10 cellular contexts compared by ENCODE assay signal in genomic region chr7:2845193-2845592, GRCh38. TPM values are rescaled to one million over a fixed set of nuclear protein-coding genes. Genes with fewer than 3 reads are reported as not detected.
A peak's percentile ranks its signal among the peaks of the same experiment; 100 is the strongest.
DNase-seq lines count a peak whose midpoint lies in the region; ATAC-seq lines count a peak whose summit lies in the region.
"Had no signal": no experiment of that assay in that cellular context is flagged by ENCODE, and none has a peak within 500 bp of the region (broad histone marks: within the 10 kb centered on the region; RNA-seq: fewer than 3 reads in every experiment).

No MANE protein-coding gene starts in this region.

- H3K36me3 ChIP-seq in iPS-15b (ENCODE audit: control insufficient read depth, insufficient read depth, low read length): peaks cover 10% of the 10 kb centered on the region
- H3K36me3 ChIP-seq: tibial nerve had no signal

- no peak for DNase-seq in activated naive CD4-positive, alpha-beta T cell treated with anti-CD3 and anti-CD28 coated beads, Interleukin-2, amount 10 ng/mL, durations not matched to agents 7 days and 5 days
- DNase-seq in activated naive CD4-positive, alpha-beta T cell treated with Interleukin-2 at 50 U/mL for 16 hours: no peak
- DNase-seq in T-cell (no peak), cortex of kidney (lab: John Stamatoyannopoulos, UW) (no peak), epidermal melanocyte (ENCODE audit: insufficient read length, low spot score) (no peak), H4 (ENCODE audit: low spot score) (no peak)
- no peak for DNase-seq in stimulated activated effector memory CD8-positive, alpha-beta T cell treated with anti-CD3 and anti-CD28 coated beads, Interleukin-12 subunit alpha, Interleukin-12 subunit beta, amount 100 ng/mL, for 72 hours (ENCODE audit: low spot score in 2 of 2)
- DNase-seq: WERI-Rb-1 had no signal

- peaks cover 6% of the 10 kb centered on the region for H3K4me1 ChIP-seq in iPS-15b (ENCODE audit: control insufficient read depth, insufficient read depth, low read length)

- POLR2A ChIA-PET in T-cell (lab: Charles Lee): no interaction called here

- H3K9me3 Mint-ChIP-seq in activated naive CD4-positive, alpha-beta T cell treated with anti-CD3 and anti-CD28 coated beads, Interleukin-2, amount 10 ng/mL, durations not matched to agents 7 days and 5 days: no peaks in the 10 kb centered on the region
- H3K9me3 Mint-ChIP-seq in T-cell: no peaks in the 10 kb centered on the region
- H3K9me3 Mint-ChIP-seq in stimulated activated effector memory CD8-positive, alpha-beta T cell treated with anti-CD3 and anti-CD28 coated beads, Interleukin-12 subunit alpha, Interleukin-12 subunit beta, amount 100 ng/mL, for 72 hours: no peaks in the 10 kb centered on the region

- H3K9ac ChIP-seq in iPS-15b (ENCODE audit: low read depth, low read length): no peak overlapping the region

- peaks cover 31% of the 10 kb centered on the region for H3K4me1 Mint-ChIP-seq in activated naive CD4-positive, alpha-beta T cell treated with anti-CD3 and anti-CD28 coated beads, Interleukin-2, amount 10 ng/mL, durations not matched to agents 7 days and 5 days
- H3K4me1 Mint-ChIP-seq in T-cell: peaks cover 24 to 39% (median 37%) of the 10 kb centered on the region in 3 donors
- peaks cover 23% of the 10 kb centered on the region for H3K4me1 Mint-ChIP-seq in stimulated activated effector memory CD8-positive, alpha-beta T cell treated with anti-CD3 and anti-CD28 coated beads, Interleukin-12 subunit alpha, Interleukin-12 subunit beta, amount 100 ng/mL, for 72 hours

- H3K9me3 ChIP-seq in iPS-15b (ENCODE audit: control insufficient read depth, insufficient read depth, low read length): no peaks in the 10 kb centered on the region
- H3K9me3 ChIP-seq: tibial nerve had no signal

- no peak overlapping the region for H3K27ac Mint-ChIP-seq in activated naive CD4-positive, alpha-beta T cell treated with anti-CD3 and anti-CD28 coated beads, Interleukin-2, amount 10 ng/mL, durations not matched to agents 7 days and 5 days
- peak overlapping the region in 1 of 2 donors; percentile 45 for H3K27ac Mint-ChIP-seq in T-cell
- no peak overlapping the region for H3K27ac Mint-ChIP-seq in stimulated activated effector memory CD8-positive, alpha-beta T cell treated with anti-CD3 and anti-CD28 coated beads, Interleukin-12 subunit alpha, Interleukin-12 subunit beta, amount 100 ng/mL, for 72 hours

- no peak for ATAC-seq in T-cell (replicated peaks in 1 of 4)
- no peak for ATAC-seq in stimulated activated effector memory CD8-positive, alpha-beta T cell treated with anti-CD3 and anti-CD28 coated beads, Interleukin-12 subunit alpha, Interleukin-12 subunit beta, amount 100 ng/mL, for 72 hours

- H3K4me3 ChIP-seq in iPS-15b (ENCODE audit: low read depth, low read length): peak overlapping the region; percentile 53

- peaks cover 14% of the 10 kb centered on the region for H3K36me3 Mint-ChIP-seq in activated naive CD4-positive, alpha-beta T cell treated with anti-CD3 and anti-CD28 coated beads, Interleukin-2, amount 10 ng/mL, durations not matched to agents 7 days and 5 days
- H3K36me3 Mint-ChIP-seq in T-cell: peaks cover 7% of the 10 kb centered on the region
- H3K36me3 Mint-ChIP-seq in stimulated activated effector memory CD8-positive, alpha-beta T cell treated with anti-CD3 and anti-CD28 coated beads, Interleukin-12 subunit alpha, Interleukin-12 subunit beta, amount 100 ng/mL, for 72 hours: peaks cover 7% of the 10 kb centered on the region

- CTCF ChIA-PET in activated naive CD4-positive, alpha-beta T cell treated with anti-CD3 and anti-CD28 coated beads, Interleukin-2, amount 10 ng/mL, durations not matched to agents 7 days and 5 days (lab: Charles Lee): interaction anchor here (0.7 to 1.0 kb wide), 3 partner anchors 17 to 134 kb away, joined by 3 to 4 read pairs (median 4); no protein-coding TSS in a partner anchor
- CTCF ChIA-PET in T-cell (lab: Charles Lee): no interaction called here

- no peaks in the 10 kb centered on the region for H3K27me3 ChIP-seq in iPS-15b (ENCODE audit: control insufficient read depth, insufficient read depth, low read length)
- H3K27me3 ChIP-seq: tibial nerve had no signal

- H3K4me3 Mint-ChIP-seq in activated naive CD4-positive, alpha-beta T cell treated with anti-CD3 and anti-CD28 coated beads, Interleukin-2, amount 10 ng/mL, durations not matched to agents 7 days and 5 days: peak overlapping the region; percentile 80
- peak overlapping the region; percentile 79 to 87 (median 84) for H3K4me3 Mint-ChIP-seq in T-cell
- peak overlapping the region; percentile 78 for H3K4me3 Mint-ChIP-seq in stimulated activated effector memory CD8-positive, alpha-beta T cell treated with anti-CD3 and anti-CD28 coated beads, Interleukin-12 subunit alpha, Interleukin-12 subunit beta, amount 100 ng/mL, for 72 hours

- H3K27me3 Mint-ChIP-seq in activated naive CD4-positive, alpha-beta T cell treated with anti-CD3 and anti-CD28 coated beads, Interleukin-2, amount 10 ng/mL, durations not matched to agents 7 days and 5 days: no peaks in the 10 kb centered on the region
- H3K27me3 Mint-ChIP-seq in T-cell: no peaks in the 10 kb centered on the region

RNA-seq across cellular contexts. Expression of gene GNA12, which starts 1.1 kb away (rescaled TPM):
- total RNA-seq in T-cell: 10 to 100 TPM; 17.9 to 22.5 (median 22.1) TPM
- 14.4 and 24.4 TPM in 2 replicates for total RNA-seq in H4 (2014; rRNA removed; shearing (Covaris generic))
